ENCODE assay signal across 6 cellular contexts in the genomic region with DNA sequence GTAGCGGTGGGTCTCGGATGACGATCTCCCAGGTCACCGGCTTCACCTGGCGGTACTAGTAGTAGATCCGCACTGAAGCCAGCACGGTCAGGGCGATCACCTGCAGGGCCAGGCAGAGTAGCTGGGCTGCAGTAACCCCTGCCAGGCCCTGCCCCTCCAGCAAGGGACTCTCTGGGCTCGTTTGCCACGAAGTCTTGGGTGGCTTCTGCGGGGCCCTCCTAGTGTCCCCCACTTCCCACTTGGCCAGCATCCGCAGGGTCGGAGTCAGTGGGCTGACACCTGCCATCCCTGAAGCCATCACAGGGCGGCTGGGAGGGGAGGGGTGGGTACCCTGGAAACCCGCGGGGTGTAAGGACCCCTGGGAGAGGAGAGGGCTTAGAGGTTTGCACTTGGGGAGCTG.
"Had no signal": no experiment of that assay in that cellular context is flagged by ENCODE, and none has a peak within 500 bp of the region (broad histone marks: within the 10 kb centered on the region; RNA-seq: fewer than 3 reads in every experiment).

No MANE protein-coding gene starts in this region.

- DNase-seq: IMR-90, KBM-7, KG1 had no signal

- H3K4me3 ChIP-seq: K562 had no signal

- H3K27ac ChIP-seq: HL-60 had no signal

- ATAC-seq: HepG2, K562 had no signal
